In genomic region chr4:163217505-163217904, GRCh38 we compare ENCODE assay signal across 1 cellular context.
TF ChIP-seq lines count a peak whose summit lies in the region.

No MANE protein-coding gene starts in this region.

TF ChIP-seq in H1, 55 proteins besides CTCF, POLR2A, EP300 and RAD21 (continued from another document):
- TF ChIP-seq CHD7 (IDR thresholded peaks at IDR 0.05; ENCODE audit: insufficient replicate concordance, low read length) = no peak
- no peak for TF ChIP-seq EGR1 (IDR thresholded peaks at IDR 0.05; ENCODE audit: borderline replicate concordance, low read depth, low read length)
- no peak for TF ChIP-seq YY1 (IDR thresholded peaks at IDR 0.05; ENCODE audit: low read depth, low read length)
- TF ChIP-seq, protein P1, sequence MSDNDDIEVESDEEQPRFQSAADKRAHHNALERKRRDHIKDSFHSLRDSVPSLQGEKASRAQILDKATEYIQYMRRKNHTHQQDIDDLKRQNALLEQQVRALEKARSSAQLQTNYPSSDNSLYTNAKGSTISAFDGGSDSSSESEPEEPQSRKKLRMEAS (IDR thresholded peaks at IDR 0.05) = no peak
- no peak for TF ChIP-seq FOSL1 (IDR thresholded peaks at IDR 0.05; ENCODE audit: insufficient read depth, low read depth, low read length)
- TF ChIP-seq ASH2L (IDR thresholded peaks at IDR 0.05; ENCODE audit: low read length) = no peak
- TF ChIP-seq JUN (IDR thresholded peaks at IDR 0.05; ENCODE audit: low read depth, low read length) = no peak
- no peak for TF ChIP-seq CHD1 (IDR thresholded peaks at IDR 0.05; ENCODE audit: low read depth, low read length)
- TF ChIP-seq JUND (IDR thresholded peaks at IDR 0.05; ENCODE audit: low read length) = no peak
- no peak for TF ChIP-seq RBBP5 (IDR thresholded peaks at IDR 0.05; ENCODE audit: borderline replicate concordance, low read depth, low read length)
- no peak for TF ChIP-seq SIRT6 (IDR thresholded peaks at IDR 0.05; ENCODE audit: low read length)
- TF ChIP-seq CBX8 (IDR thresholded peaks at IDR 0.05; ENCODE audit: borderline replicate concordance, low read depth, low read length) = no peak
- TF ChIP-seq SIX5 (IDR thresholded peaks at IDR 0.05; ENCODE audit: low read depth, low read length) = no peak
- no peak for TF ChIP-seq RXRA (IDR thresholded peaks at IDR 0.05; ENCODE audit: insufficient read depth, low read depth, low read length)
- TF ChIP-seq CBX5 (IDR thresholded peaks at IDR 0.05; ENCODE audit: low read depth, low read length) = no peak
- no peak for TF ChIP-seq RNF2 (IDR thresholded peaks at IDR 0.05; ENCODE audit: borderline replicate concordance, low read depth, low read length, missing control alignments, poor library complexity, severe bottlenecking)
- TF ChIP-seq NRF1 (IDR thresholded peaks at IDR 0.05; ENCODE audit: low read depth, low read length) = no peak
- no peak for TF ChIP-seq MAFK (IDR thresholded peaks at IDR 0.05; ENCODE audit: low read depth, low read length)
